Comparison of ENCODE assay signal across 27 cellular contexts in genomic region chr5:36946101-36946500, GRCh38.
"Had no signal": no experiment of that assay in that cellular context is flagged by ENCODE, and none has a peak within 500 bp of the region (broad histone marks: within the 10 kb centered on the region; RNA-seq: fewer than 3 reads in every experiment).

No MANE protein-coding gene starts in this region.

- H3K27me3 ChIP-seq: colonic mucosa, esophagus muscularis mucosa, neutrophil, pancreas, stomach, tibial artery had no signal

- H3K9me3 ChIP-seq: colonic mucosa, esophagus muscularis mucosa, lower lobe of right lung, neutrophil, pancreas, stomach, tibial artery had no signal

- ATAC-seq: left ventricle myocardium superior; lower lobe of right lung; natural killer cell; pancreas; sciatic nerve; stimulated activated effector memory CD8-positive, alpha-beta T cell treated with anti-CD3 and anti-CD28 coated beads, Interleukin-12 subunit alpha, Interleukin-12 subunit beta, amount 100 ng/mL, for 72 hours had no signal

- H3K4me3 Mint-ChIP-seq: dendritic cell treated with granulocyte-macrophage colony-stimulating factor and Interleukin-4, amounts not matched to agents 40 ng/mL and 50 ng/mL, for 4 days; immature natural killer cell; natural killer cell; stimulated activated effector memory CD8-positive, alpha-beta T cell treated with anti-CD3 and anti-CD28 coated beads, Interleukin-12 subunit alpha, Interleukin-12 subunit beta, amount 100 ng/mL, for 72 hours; type B pancreatic cell had no signal

- H3K36me3 ChIP-seq: colonic mucosa, esophagus muscularis mucosa, lower lobe of right lung, neutrophil, pancreas, stomach, tibial artery had no signal

- H3K4me3 ChIP-seq: colonic mucosa, esophagus muscularis mucosa, lower lobe of right lung, pancreas, smooth muscle cell, stomach, tibial artery had no signal

- FAIRE-seq: endothelial cell of umbilical vein, frontal cortex, pancreas, urothelium cell line had no signal

- DNase-seq: colonic mucosa; effector memory CD4-positive, alpha-beta T cell; hypothalamus; immature natural killer cell; islet precursor cell; kidney glomerular epithelial cell; left ventricle myocardium superior; lower lobe of right lung; natural killer cell; pancreas; retina; stimulated activated CD4-positive, alpha-beta T cell treated with anti-CD3 and anti-CD28 coated beads, Interleukin-12 subunit alpha, Interleukin-12 subunit beta, amount 100 ng/mL, for 4 hours; stimulated activated CD4-positive, alpha-beta T cell treated with anti-CD3 and anti-CD28 coated beads, Interleukin-2, amount 100 ng/mL, for 24 hours; stimulated activated CD4-positive, alpha-beta T cell treated with anti-CD3 and anti-CD28 coated beads, Interleukin-4, amount 100 ng/mL, for 24 hours; stimulated activated naive CD4-positive, alpha-beta T cell treated with Interleukin-2 at 50 U/mL for 16 hours; stomach; tibial artery had no signal

- H3K36me3 Mint-ChIP-seq: immature natural killer cell, natural killer cell, type B pancreatic cell had no signal

- H3K27ac Mint-ChIP-seq: dendritic cell treated with granulocyte-macrophage colony-stimulating factor and Interleukin-4, amounts not matched to agents 40 ng/mL and 50 ng/mL, for 4 days; natural killer cell; stimulated activated effector memory CD8-positive, alpha-beta T cell treated with anti-CD3 and anti-CD28 coated beads, Interleukin-12 subunit alpha, Interleukin-12 subunit beta, amount 100 ng/mL, for 72 hours; type B pancreatic cell had no signal

- H3K27ac ChIP-seq: colonic mucosa, esophagus muscularis mucosa, lower lobe of right lung, neutrophil, pancreas, stomach, tibial artery had no signal

- H3K27me3 Mint-ChIP-seq: dendritic cell treated with granulocyte-macrophage colony-stimulating factor and Interleukin-4, amounts not matched to agents 40 ng/mL and 50 ng/mL, for 4 days; type B pancreatic cell had no signal

- H3K4me2 ChIP-seq: smooth muscle cell had no signal

- H3K9me3 Mint-ChIP-seq: dendritic cell treated with granulocyte-macrophage colony-stimulating factor and Interleukin-4, amounts not matched to agents 40 ng/mL and 50 ng/mL, for 4 days; immature natural killer cell; natural killer cell; stimulated activated effector memory CD8-positive, alpha-beta T cell treated with anti-CD3 and anti-CD28 coated beads, Interleukin-12 subunit alpha, Interleukin-12 subunit beta, amount 100 ng/mL, for 72 hours; type B pancreatic cell had no signal
